In the genomic region with DNA sequence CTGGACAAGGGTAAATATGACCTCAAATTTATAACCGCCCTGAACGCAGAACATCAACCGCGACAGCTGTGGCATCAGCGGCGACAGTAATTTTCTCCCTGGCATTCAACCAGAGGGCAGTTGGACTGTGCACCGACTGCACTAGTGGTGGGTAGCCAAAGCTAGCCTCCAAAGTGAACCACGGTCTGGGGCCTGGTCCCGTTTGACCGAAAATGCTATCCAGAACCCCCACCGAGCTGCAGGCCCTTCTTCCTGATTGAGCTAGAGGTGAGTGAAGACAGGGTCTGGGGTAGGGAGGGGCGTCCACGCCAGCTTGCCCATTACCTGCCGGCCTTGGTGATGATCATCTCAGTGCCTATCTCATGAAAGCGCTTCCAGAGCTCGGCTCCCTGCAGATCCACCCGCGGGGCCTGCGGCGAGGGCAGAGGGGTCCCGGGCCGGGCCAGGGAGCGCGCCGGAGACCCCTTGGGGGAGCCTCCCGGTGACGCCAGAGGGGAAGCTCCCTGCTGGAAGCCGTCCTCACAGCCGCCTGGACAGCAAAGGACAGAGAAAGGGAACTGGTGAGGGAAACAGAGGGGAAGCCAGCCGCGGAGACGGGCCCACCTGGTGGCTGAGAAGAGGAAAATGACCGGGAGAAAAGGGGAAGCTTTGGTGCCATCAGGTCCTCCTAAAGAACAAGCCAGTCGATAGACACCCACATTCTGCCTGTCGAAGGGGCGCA, we compare ENCODE assay signal across 1 cellular context.
TF ChIP-seq lines count a peak whose summit lies in the region.

No MANE protein-coding gene starts in this region.

TF ChIP-seq in K562, 482 proteins besides CTCF, POLR2A, EP300 and RAD21 (continued from another document and continues in another):
- TF ChIP-seq RHOXF2B (CRISPR knock-in tag; conservative IDR thresholded peaks at IDR 0.05) (no peak), FOXO4 (CRISPR knock-in tag; IDR thresholded peaks at IDR 0.05) (no peak), ZFP1 (CRISPR knock-in tag; IDR thresholded peaks at IDR 0.05) (no peak), U2AF1 (optimal IDR thresholded peaks at IDR 0.05; ENCODE audit: low read depth, low read length) (no peak), ZKSCAN8 (CRISPR knock-in tag; IDR thresholded peaks at IDR 0.05) (no peak), GABPA (tag; conservative IDR thresholded peaks at IDR 0.05; ENCODE audit: low read depth) (no peak), HDAC2 (IDR thresholded peaks at IDR 0.05) (no peak), NR2F6 (CRISPR knock-in tag; IDR thresholded peaks at IDR 0.05) (no peak), TFAP4 (CRISPR knock-in tag; IDR thresholded peaks at IDR 0.05; ENCODE audit: borderline replicate concordance) (peak; percentile 58; the same call in 1 of the 2 replicates), ZNF764 (CRISPR knock-in tag; IDR thresholded peaks at IDR 0.05; ENCODE audit: low read depth) (no peak), MAZ (CRISPR knock-in tag; conservative IDR thresholded peaks at IDR 0.05 in 1 of 2, IDR thresholded peaks at IDR 0.05 in 1 of 2) (peak in 1 of 2 experiments; percentile 6; a peak in 1 of 4 replicates), CHD1 (IDR thresholded peaks at IDR 0.05; ENCODE audit: low read length) (peak; percentile 45), HIVEP1 (CRISPR knock-in tag; IDR thresholded peaks at IDR 0.05) (no peak), NFRKB (IDR thresholded peaks at IDR 0.05; ENCODE audit: low read depth) (no peak), LCOR (CRISPR knock-in tag; IDR thresholded peaks at IDR 0.05) (no peak), NCOA1 (IDR thresholded peaks at IDR 0.05; ENCODE audit: low read depth) (no peak), CBX8 (IDR thresholded peaks at IDR 0.05; ENCODE audit: borderline replicate concordance, extremely low read depth, low read depth, low read length, poor library complexity, severe bottlenecking) (no peak), POLR2H (tag; IDR thresholded peaks at IDR 0.05; ENCODE audit: low read depth) (no peak), RBM22 (IDR thresholded peaks at IDR 0.05; ENCODE audit: low read depth, low read length, poor library complexity, severe bottlenecking) (no peak), ZSCAN29 (IDR thresholded peaks at IDR 0.05) (no peak), TCF7L2 (IDR thresholded peaks at IDR 0.05; ENCODE audit: low read depth, low read length) (no peak), NR2C1 (IDR thresholded peaks at IDR 0.05) (no peak), NR2C1 (tag; IDR thresholded peaks at IDR 0.05) (no peak), RBM14 (IDR thresholded peaks at IDR 0.05; ENCODE audit: borderline replicate concordance, insufficient read depth, low read depth, low read length) (no peak), SMC3 (conservative IDR thresholded peaks at IDR 0.05; ENCODE audit: insufficient read depth, low read depth, low read length) (no peak), PCBP2 (IDR thresholded peaks at IDR 0.05; ENCODE audit: low read depth, low read length, poor library complexity, severe bottlenecking) (no peak), POLR2B (IDR thresholded peaks at IDR 0.05; ENCODE audit: low read depth, partially characterized antibody) (no peak), ZNF444 (CRISPR knock-in tag; IDR thresholded peaks at IDR 0.05) (no peak), MTA2 (IDR thresholded peaks at IDR 0.05; ENCODE audit: low read depth) (no peak), ZNF584 (CRISPR knock-in tag; IDR thresholded peaks at IDR 0.05; ENCODE audit: low read depth) (no peak), HNRNPK (IDR thresholded peaks at IDR 0.05; ENCODE audit: low read depth, low read length, poor library complexity, severe bottlenecking) (no peak), ZNF551 (CRISPR knock-in tag; IDR thresholded peaks at IDR 0.05) (no peak), ZNF280A (IDR thresholded peaks at IDR 0.05; ENCODE audit: low read depth, partially characterized antibody) (no peak), ARID1B (IDR thresholded peaks at IDR 0.05) (no peak), ZNF518B (CRISPR knock-in tag; IDR thresholded peaks at IDR 0.05) (no peak), FOXK2 (conservative IDR thresholded peaks at IDR 0.05 in 1 of 2, IDR thresholded peaks at IDR 0.05 in 1 of 2; ENCODE audit: low read depth in 2 of 2) (no peak), PRPF4 (IDR thresholded peaks at IDR 0.05; ENCODE audit: insufficient read depth, low read depth, low read length, poor library complexity, severe bottlenecking) (no peak), LARP7 (IDR thresholded peaks at IDR 0.05) (no peak), POLR2G (IDR thresholded peaks at IDR 0.05; ENCODE audit: low read depth, low read length) (peak; percentile 58), SMAD2 (IDR thresholded peaks at IDR 0.05; ENCODE audit: low read depth, low read length) (no peak), RBM15 (IDR thresholded peaks at IDR 0.05; ENCODE audit: insufficient read depth, low read length) (no peak), EP400 (IDR thresholded peaks at IDR 0.05) (no peak), ZNF175 (CRISPR knock-in tag; IDR thresholded peaks at IDR 0.05; ENCODE audit: low read depth) (no peak), ZNF778 (CRISPR knock-in tag; IDR thresholded peaks at IDR 0.05) (no peak), CEBPB (tag; IDR thresholded peaks at IDR 0.05) (no peak)
- TF ChIP-seq, protein P1, sequence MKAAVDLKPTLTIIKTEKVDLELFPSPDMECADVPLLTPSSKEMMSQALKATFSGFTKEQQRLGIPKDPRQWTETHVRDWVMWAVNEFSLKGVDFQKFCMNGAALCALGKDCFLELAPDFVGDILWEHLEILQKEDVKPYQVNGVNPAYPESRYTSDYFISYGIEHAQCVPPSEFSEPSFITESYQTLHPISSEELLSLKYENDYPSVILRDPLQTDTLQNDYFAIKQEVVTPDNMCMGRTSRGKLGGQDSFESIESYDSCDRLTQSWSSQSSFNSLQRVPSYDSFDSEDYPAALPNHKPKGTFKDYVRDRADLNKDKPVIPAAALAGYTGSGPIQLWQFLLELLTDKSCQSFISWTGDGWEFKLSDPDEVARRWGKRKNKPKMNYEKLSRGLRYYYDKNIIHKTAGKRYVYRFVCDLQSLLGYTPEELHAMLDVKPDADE (conservative IDR thresholded peaks at IDR 0.05; ENCODE audit: control insufficient read depth, low read depth, low read length), result no peak
- TF ChIP-seq, protein P2, sequence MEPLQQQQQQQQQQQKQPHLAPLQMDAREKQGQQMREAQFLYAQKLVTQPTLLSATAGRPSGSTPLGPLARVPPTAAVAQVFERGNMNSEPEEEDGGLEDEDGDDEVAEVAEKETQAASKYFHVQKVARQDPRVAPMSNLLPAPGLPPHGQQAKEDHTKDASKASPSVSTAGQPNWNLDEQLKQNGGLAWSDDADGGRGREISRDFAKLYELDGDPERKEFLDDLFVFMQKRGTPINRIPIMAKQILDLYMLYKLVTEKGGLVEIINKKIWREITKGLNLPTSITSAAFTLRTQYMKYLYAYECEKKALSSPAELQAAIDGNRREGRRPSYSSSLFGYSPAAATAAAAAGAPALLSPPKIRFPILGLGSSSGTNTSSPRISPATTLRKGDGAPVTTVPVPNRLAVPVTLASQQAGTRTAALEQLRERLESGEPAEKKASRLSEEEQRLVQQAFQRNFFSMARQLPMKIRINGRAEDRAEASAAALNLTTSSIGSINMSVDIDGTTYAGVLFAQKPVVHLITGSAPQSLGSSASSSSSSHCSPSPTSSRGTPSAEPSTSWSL (CRISPR knock-in tag; IDR thresholded peaks at IDR 0.05; ENCODE audit: borderline replicate concordance), result no peak
- TF ChIP-seq, protein P3, sequence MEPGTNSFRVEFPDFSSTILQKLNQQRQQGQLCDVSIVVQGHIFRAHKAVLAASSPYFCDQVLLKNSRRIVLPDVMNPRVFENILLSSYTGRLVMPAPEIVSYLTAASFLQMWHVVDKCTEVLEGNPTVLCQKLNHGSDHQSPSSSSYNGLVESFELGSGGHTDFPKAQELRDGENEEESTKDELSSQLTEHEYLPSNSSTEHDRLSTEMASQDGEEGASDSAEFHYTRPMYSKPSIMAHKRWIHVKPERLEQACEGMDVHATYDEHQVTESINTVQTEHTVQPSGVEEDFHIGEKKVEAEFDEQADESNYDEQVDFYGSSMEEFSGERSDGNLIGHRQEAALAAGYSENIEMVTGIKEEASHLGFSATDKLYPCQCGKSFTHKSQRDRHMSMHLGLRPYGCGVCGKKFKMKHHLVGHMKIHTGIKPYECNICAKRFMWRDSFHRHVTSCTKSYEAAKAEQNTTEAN (CRISPR knock-in tag; IDR thresholded peaks at IDR 0.05), result no peak
- TF ChIP-seq, protein P4, sequence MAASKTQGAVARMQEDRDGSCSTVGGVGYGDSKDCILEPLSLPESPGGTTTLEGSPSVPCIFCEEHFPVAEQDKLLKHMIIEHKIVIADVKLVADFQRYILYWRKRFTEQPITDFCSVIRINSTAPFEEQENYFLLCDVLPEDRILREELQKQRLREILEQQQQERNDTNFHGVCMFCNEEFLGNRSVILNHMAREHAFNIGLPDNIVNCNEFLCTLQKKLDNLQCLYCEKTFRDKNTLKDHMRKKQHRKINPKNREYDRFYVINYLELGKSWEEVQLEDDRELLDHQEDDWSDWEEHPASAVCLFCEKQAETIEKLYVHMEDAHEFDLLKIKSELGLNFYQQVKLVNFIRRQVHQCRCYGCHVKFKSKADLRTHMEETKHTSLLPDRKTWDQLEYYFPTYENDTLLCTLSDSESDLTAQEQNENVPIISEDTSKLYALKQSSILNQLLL (CRISPR knock-in tag; IDR thresholded peaks at IDR 0.05; ENCODE audit: borderline replicate concordance), result no peak
- TF ChIP-seq, protein P5, sequence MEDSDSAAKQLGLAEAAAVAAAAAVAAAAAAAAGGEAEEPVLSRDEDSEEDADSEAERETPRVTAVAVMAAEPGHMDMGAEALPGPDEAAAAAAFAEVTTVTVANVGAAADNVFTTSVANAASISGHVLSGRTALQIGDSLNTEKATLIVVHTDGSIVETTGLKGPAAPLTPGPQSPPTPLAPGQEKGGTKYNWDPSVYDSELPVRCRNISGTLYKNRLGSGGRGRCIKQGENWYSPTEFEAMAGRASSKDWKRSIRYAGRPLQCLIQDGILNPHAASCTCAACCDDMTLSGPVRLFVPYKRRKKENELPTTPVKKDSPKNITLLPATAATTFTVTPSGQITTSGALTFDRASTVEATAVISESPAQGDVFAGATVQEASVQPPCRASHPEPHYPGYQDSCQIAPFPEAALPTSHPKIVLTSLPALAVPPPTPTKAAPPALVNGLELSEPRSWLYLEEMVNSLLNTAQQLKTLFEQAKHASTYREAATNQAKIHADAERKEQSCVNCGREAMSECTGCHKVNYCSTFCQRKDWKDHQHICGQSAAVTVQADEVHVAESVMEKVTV (CRISPR knock-in tag; IDR thresholded peaks at IDR 0.05), result no peak
